Comparison of ENCODE assay signal across 35 cellular contexts in genomic region chr20:47161411-47161810, GRCh38.
DNase-seq lines count a peak whose midpoint lies in the region; ATAC-seq, FAIRE-seq and TF ChIP-seq lines count a peak whose summit lies in the region.
"Had no signal": no experiment of that assay in that cellular context is flagged by ENCODE, and none has a peak within 500 bp of the region (broad histone marks: within the 10 kb centered on the region; RNA-seq: fewer than 3 reads in every experiment).

No MANE protein-coding gene starts in this region.

- no peak overlapping the region for H2BK12ac ChIP-seq in neuronal stem cell (ENCODE audit: low read length)

- peak overlapping the region; percentile 30 for H2AK5ac ChIP-seq in neuronal stem cell (ENCODE audit: low read depth, low read length)

- no peak overlapping the region for H4K91ac ChIP-seq in neuronal stem cell (ENCODE audit: low read depth, low read length, poor library complexity)

- DNase-seq in HTR-8/SVneo (ENCODE audit: insufficient read length, low spot score) (no peak), neuronal stem cell (ENCODE audit: low spot score) (no peak), posterior vena cava (ENCODE audit: low spot score) (peak; percentile 65), upper lobe of right lung (peak; percentile 55), NCI-H748 treated with DMSO at 0.1 percent for 48 hours (lab: John Stamatoyannopoulos, UW) (no peak), DMS 273 treated with DMSO at 0.1 percent for 48 hours (lab: John Stamatoyannopoulos, UW) (no peak)
- no peak for DNase-seq in CD8-positive, alpha-beta memory T cell
- DNase-seq: 8988T; ACHN; AML-193; BE2C; C1 segment of cervical spinal cord; Caco-2; Calu3; CD4-positive, alpha-beta memory T cell; CD4-positive, alpha-beta T cell; CD4-positive, CD25-positive, alpha-beta regulatory T cell; CD8-positive, alpha-beta T cell; COR-L47; DMS153; DMS53; DMS79; DMS79 treated with DMSO at 0.1 percent for 48 hours; DND-41; EL had no signal

- no peak overlapping the region for H3K18ac ChIP-seq in neuronal stem cell (ENCODE audit: low read length)

- no peak overlapping the region for H3K4me2 ChIP-seq in neuronal stem cell (ENCODE audit: insufficient read depth, low read length, poor library complexity, severe bottlenecking)
- H3K4me2 ChIP-seq: A549; BLaER1; BLaER1 treated with 17β-estradiol and CSF1 and Interleukin-3, amounts not matched to agents 10 nM and 100 nM had no signal

- H3K36me3 ChIP-seq in neuronal stem cell (replicated peaks in 1 of 2; ENCODE audit: control insufficient read depth in 2 of 2, insufficient read depth in 2 of 2, low read length in 2 of 2) (no peaks in the 10 kb centered on the region), upper lobe of right lung (no peaks in the 10 kb centered on the region)
- no peaks in the 10 kb centered on the region for H3K36me3 ChIP-seq in CD8-positive, alpha-beta memory T cell (ENCODE audit: insufficient read depth, low read length)
- H3K36me3 ChIP-seq: BE2C; BLaER1; BLaER1 treated with 17β-estradiol and CSF1 and Interleukin-3, amounts not matched to agents 10 nM and 100 nM had no signal

- H2BK5ac ChIP-seq in neuronal stem cell (ENCODE audit: low read length) = no peak overlapping the region

- WGBS in neuronal stem cell (ENCODE audit: extremely low coverage in 2 of 2, insufficient read length in 2 of 2, insufficient replicate concordance in 1 of 2), 2 donors = no CpG with 5 or more reads among the region's 10 CpGs

- no peak overlapping the region for H3K23ac ChIP-seq in neuronal stem cell (ENCODE audit: low read depth, low read length, poor library complexity)

- intact Hi-C loops in posterior vena cava (cut with DNase I) (no loop called here), upper lobe of right lung (cut with DNase I) (no loop called here)

- no peak overlapping the region for H2BK15ac ChIP-seq in neuronal stem cell (ENCODE audit: low read length)

- peaks cover 11 to 13% of the 10 kb centered on the region in 2 donors for H3K27me3 Mint-ChIP-seq in CD8-positive, alpha-beta memory T cell
- H3K27me3 Mint-ChIP-seq: CD4-positive, CD25-positive, alpha-beta regulatory T cell had no signal

- H3K4me3 ChIP-seq in neuronal stem cell (ENCODE audit: low read length in 2 of 2) (no peak overlapping the region), upper lobe of right lung (no peak overlapping the region)
- H3K4me3 ChIP-seq in CD8-positive, alpha-beta memory T cell (ENCODE audit: low read length) = no peak overlapping the region
- H3K4me3 ChIP-seq: A549; BLaER1; BLaER1 treated with 17β-estradiol and CSF1 and Interleukin-3, amounts not matched to agents 10 nM and 100 nM had no signal

- H3K4ac ChIP-seq in neuronal stem cell (ENCODE audit: low read length) = no peak overlapping the region

- H3K9me3 ChIP-seq in neuronal stem cell (replicated peaks in 1 of 2; ENCODE audit: control insufficient read depth in 2 of 2, insufficient read depth in 1 of 2, low read depth in 1 of 2, low read length in 2 of 2) (peaks cover 0 to 3% of the 10 kb centered on the region in 2 donors), upper lobe of right lung (no peaks in the 10 kb centered on the region)
- H3K9me3 ChIP-seq in CD8-positive, alpha-beta memory T cell (ENCODE audit: low read length) = no peaks in the 10 kb centered on the region
- H3K9me3 ChIP-seq: A549, Caco-2 had no signal

- CTCF ChIA-PET in CD8-positive, alpha-beta memory T cell (lab: Charles Lee) = no interaction called here

- no peak for TF ChIP-seq CTCF in upper lobe of right lung (IDR thresholded peaks at IDR 0.05)

- H3K4me1 Mint-ChIP-seq in CD8-positive, alpha-beta memory T cell = no peaks in the 10 kb centered on the region
- H3K4me1 Mint-ChIP-seq: B cell; CD14-positive monocyte; CD4-positive, alpha-beta memory T cell; CD4-positive, CD25-positive, alpha-beta regulatory T cell had no signal

- no peak overlapping the region for H3K27ac Mint-ChIP-seq in CD8-positive, alpha-beta memory T cell
- H3K27ac Mint-ChIP-seq: B cell; CD4-positive, alpha-beta memory T cell; CD4-positive, alpha-beta T cell; CD4-positive, CD25-positive, alpha-beta regulatory T cell; CD8-positive, alpha-beta T cell had no signal

- no peak overlapping the region for H3K9ac ChIP-seq in neuronal stem cell (ENCODE audit: low read depth, low read length, poor library complexity)
- H3K9ac ChIP-seq: BLaER1; BLaER1 treated with 17β-estradiol and CSF1 and Interleukin-3, amounts not matched to agents 10 nM and 100 nM had no signal

- H3K4me1 ChIP-seq in neuronal stem cell (ENCODE audit: control insufficient read depth in 2 of 2, insufficient read depth in 1 of 2, low read depth in 1 of 2, low read length in 2 of 2) = no peaks in the 10 kb centered on the region
- H3K4me1 ChIP-seq in upper lobe of right lung = no peaks in the 10 kb centered on the region
- H3K4me1 ChIP-seq in CD8-positive, alpha-beta memory T cell (ENCODE audit: insufficient read depth, low read length) = no peaks in the 10 kb centered on the region
- H3K4me1 ChIP-seq: BE2C; BLaER1; BLaER1 treated with 17β-estradiol and CSF1 and Interleukin-3, amounts not matched to agents 10 nM and 100 nM had no signal

- POLR2A ChIA-PET in CD8-positive, alpha-beta memory T cell (lab: Charles Lee) = no interaction called here

- H3K27ac ChIP-seq in neuronal stem cell (replicated peaks; ENCODE audit: low read length) (no peak overlapping the region), upper lobe of right lung (no peak overlapping the region)
- H3K27ac ChIP-seq in CD8-positive, alpha-beta memory T cell (ENCODE audit: low read depth, low read length) = no peak overlapping the region
- H3K27ac ChIP-seq: 22Rv1; A549; BLaER1; BLaER1 treated with 17β-estradiol and CSF1 and Interleukin-3, amounts not matched to agents 10 nM and 100 nM; C4-2B had no signal

- no peaks in the 10 kb centered on the region for H3K36me3 Mint-ChIP-seq in CD8-positive, alpha-beta memory T cell
- H3K36me3 Mint-ChIP-seq: CD14-positive monocyte; CD4-positive, alpha-beta memory T cell; CD4-positive, CD25-positive, alpha-beta regulatory T cell; CD8-positive, alpha-beta T cell had no signal

- no peak overlapping the region for H3K4me3 Mint-ChIP-seq in CD8-positive, alpha-beta memory T cell
- H3K4me3 Mint-ChIP-seq: B cell; CD14-positive monocyte; CD4-positive, alpha-beta memory T cell; CD4-positive, alpha-beta T cell; CD4-positive, CD25-positive, alpha-beta regulatory T cell; CD8-positive, alpha-beta T cell had no signal

- no peak overlapping the region for H3K14ac ChIP-seq in neuronal stem cell (ENCODE audit: low read length)

- H3K9me3 Mint-ChIP-seq in CD8-positive, alpha-beta memory T cell = no peaks in the 10 kb centered on the region
- H3K9me3 Mint-ChIP-seq: CD4-positive, alpha-beta T cell; CD8-positive, alpha-beta T cell had no signal

- H4K8ac ChIP-seq in neuronal stem cell (ENCODE audit: low read depth, low read length) = no peak overlapping the region

- no peak overlapping the region for H2AFZ ChIP-seq in neuronal stem cell (ENCODE audit: low read length)

- H3K27me3 ChIP-seq in neuronal stem cell (ENCODE audit: control insufficient read depth in 3 of 3, insufficient read depth in 3 of 3, low read depth in 1 of 3, low read length in 3 of 3) = peaks cover 0 to 7% (median 0%) of the 10 kb centered on the region in 3 experiments
- H3K27me3 ChIP-seq in upper lobe of right lung = no peaks in the 10 kb centered on the region
- no peaks in the 10 kb centered on the region for H3K27me3 ChIP-seq in CD8-positive, alpha-beta memory T cell (ENCODE audit: insufficient read depth, low read length, poor library complexity, severe bottlenecking)
- H3K27me3 ChIP-seq: BLaER1; BLaER1 treated with 17β-estradiol and CSF1 and Interleukin-3, amounts not matched to agents 10 nM and 100 nM had no signal

- H2BK120ac ChIP-seq in neuronal stem cell (ENCODE audit: low read depth, low read length) = no peak overlapping the region

- ATAC-seq in upper lobe of right lung (no peak), HG03432 (IDR thresholded peaks at IDR 0.05; ENCODE audit: unreplicated experiment) (no peak)
- ATAC-seq: A549; CD8-positive, alpha-beta T cell had no signal

- H3K79me1 ChIP-seq in neuronal stem cell (ENCODE audit: low read depth, low read length) = no peaks in the 10 kb centered on the region

- peak; percentile 44 for FAIRE-seq in HTR-8/SVneo (lab: Jason Lieb, UNC)
- FAIRE-seq: A204.1, A549, D721Med had no signal

Comparison
In these comparisons a context has a peak if more than half of its experiments do, and no peak if none do; other contexts are left out.
1. DNase-seq: peak in posterior vena cava (single experiment) and upper lobe of right lung (single experiment); none in HTR-8/SVneo (single experiment), neuronal stem cell (single experiment), NCI-H748 treated with DMSO at 0.1 percent for 48 hours (single experiment), CD8-positive, alpha-beta memory T cell (0 of 5) and DMS 273 treated with DMSO at 0.1 percent for 48 hours (single experiment).